In genomic region chr2:39996653-39997080, GRCh38 we compare ENCODE assay signal across 10 cellular contexts.
DNase-seq lines count a peak whose midpoint lies in the region; ATAC-seq and TF ChIP-seq lines count a peak whose summit lies in the region.
"Had no signal": no experiment of that assay in that cellular context is flagged by ENCODE, and none has a peak within 500 bp of the region (broad histone marks: within the 10 kb centered on the region; RNA-seq: fewer than 3 reads in every experiment).

No MANE protein-coding gene starts in this region.

- H3K27me3 ChIP-seq in kidney epithelial cell (ENCODE audit: control insufficient read depth, insufficient read depth, low read length): no peaks in the 10 kb centered on the region
- no peaks in the 10 kb centered on the region for H3K27me3 ChIP-seq in HAP-1 (ENCODE audit: low read depth)
- H3K27me3 ChIP-seq: spleen had no signal

- H3K4me1 ChIP-seq in HAP-1: peaks cover 9% of the 10 kb centered on the region
- H3K4me1 ChIP-seq: spleen had no signal

- no peak overlapping the region for H3K4me3 ChIP-seq in kidney epithelial cell (ENCODE audit: low read depth, low read length)
- no peak overlapping the region for H3K4me3 ChIP-seq in HAP-1
- H3K4me3 ChIP-seq: spleen had no signal

- intact Hi-C loops in Right ventricle myocardium superior (cut with DNase I): no loop called here

- DNase-seq in DMS53 treated with DMSO at 0.1 percent for 48 hours (lab: John Stamatoyannopoulos, UW; ENCODE audit: unreplicated experiment) (peak; percentile 22), KG1 (lab: John Stamatoyannopoulos, UW) (peak; percentile 15), kidney epithelial cell (ENCODE audit: low read depth) (peak; percentile 90), HAP-1 (ENCODE audit: low spot score in 2 of 2) (no peak), CD1c-positive myeloid dendritic cell (ENCODE audit: extremely low spot score) (no peak), nucleus accumbens (lab: John Stamatoyannopoulos, UW) (no peak), Right ventricle myocardium superior (no peak)
- peak; percentile 1 for DNase-seq in activated naive CD8-positive, alpha-beta T cell treated with anti-CD3 and anti-CD28 coated beads for 36 hours
- DNase-seq: NCI-H446 treated with DMSO at 0.1 percent for 48 hours, spleen had no signal

- peaks cover 2% of the 10 kb centered on the region for H3K9me3 Mint-ChIP-seq in activated naive CD8-positive, alpha-beta T cell treated with anti-CD3 and anti-CD28 coated beads for 36 hours

- no peaks in the 10 kb centered on the region for H3K9me3 ChIP-seq in HAP-1
- H3K9me3 ChIP-seq: spleen had no signal

- H3K4me1 Mint-ChIP-seq in activated naive CD8-positive, alpha-beta T cell treated with anti-CD3 and anti-CD28 coated beads for 36 hours: peaks cover 10% of the 10 kb centered on the region

- H3K36me3 ChIP-seq in kidney epithelial cell (ENCODE audit: control insufficient read depth, insufficient read depth, low read length): no peaks in the 10 kb centered on the region
- no peaks in the 10 kb centered on the region for H3K36me3 ChIP-seq in HAP-1 (replicated peaks)
- H3K36me3 ChIP-seq: spleen had no signal

- H3K27ac Mint-ChIP-seq in activated naive CD8-positive, alpha-beta T cell treated with anti-CD3 and anti-CD28 coated beads for 36 hours: peak overlapping the region; percentile 77

- peaks cover 4% of the 10 kb centered on the region for H3K27me3 Mint-ChIP-seq in activated naive CD8-positive, alpha-beta T cell treated with anti-CD3 and anti-CD28 coated beads for 36 hours

- ATAC-seq in Right ventricle myocardium superior (ENCODE audit: poor library complexity): no peak

- no peak for TF ChIP-seq CTCF in kidney epithelial cell (IDR thresholded peaks at IDR 0.05; ENCODE audit: insufficient read depth, low read length, poor library complexity, severe bottlenecking)

- H3K4me3 Mint-ChIP-seq in activated naive CD8-positive, alpha-beta T cell treated with anti-CD3 and anti-CD28 coated beads for 36 hours: no peak overlapping the region

- in situ Hi-C loops in HAP-1 (cut with MboI; ENCODE audit: low sequenced_read_pairs): no loop called here

- no peaks in the 10 kb centered on the region for H3K36me3 Mint-ChIP-seq in activated naive CD8-positive, alpha-beta T cell treated with anti-CD3 and anti-CD28 coated beads for 36 hours

Comparison
In these comparisons a context has a peak if more than half of its experiments do, and no peak if none do; other contexts are left out.
1. DNase-seq: peak in DMS53 treated with DMSO at 0.1 percent for 48 hours (single experiment), KG1 (single experiment), activated naive CD8-positive, alpha-beta T cell treated with anti-CD3 and anti-CD28 coated beads for 36 hours (single experiment) and kidney epithelial cell (single experiment); none in HAP-1 (0 of 2), CD1c-positive myeloid dendritic cell (single experiment), nucleus accumbens (0 of 56) and Right ventricle myocardium superior (single experiment).